ENCODE assay signal across 15 cellular contexts in genomic region chr10:35178305-35178704, GRCh38. TPM values are rescaled to one million over a fixed set of nuclear protein-coding genes. Genes with fewer than 3 reads are reported as not detected.
A peak's percentile ranks its signal among the peaks of the same experiment; 100 is the strongest.
DNase-seq lines count a peak whose midpoint lies in the region; ATAC-seq and TF ChIP-seq lines count a peak whose summit lies in the region.
"Had no signal": no experiment of that assay in that cellular context is flagged by ENCODE, and none has a peak within 500 bp of the region (broad histone marks: within the 10 kb centered on the region; RNA-seq: fewer than 3 reads in every experiment).

No MANE protein-coding gene starts in this region.

- H3K4me3 Mint-ChIP-seq in T-cell = no peak overlapping the region
- H3K4me3 Mint-ChIP-seq: CD8-positive, alpha-beta memory T cell had no signal

- POLR2A ChIA-PET in T-cell (lab: Charles Lee) = no interaction called here

- no peak for DNase-seq in cardiac muscle cell (ENCODE audit: low read depth in 1 of 2, low spot score in 1 of 2)
- DNase-seq in right atrium auricular region (ENCODE audit: low spot score) = no peak
- no peak for DNase-seq in esophagus muscularis mucosa (ENCODE audit: extremely low spot score)
- DNase-seq in mesendoderm = peak; percentile 36
- no peak for DNase-seq in sigmoid colon
- DNase-seq in Kasumi-1 (lab: John Stamatoyannopoulos, UW) = no peak
- DNase-seq in T-cell = no peak
- DNase-seq: 8988T; AML-193; Caco-2; CD8-positive, alpha-beta memory T cell; GF-D8 had no signal

- 88% methylated on average over 8 of the region's 8 CpGs for WGBS in esophagus muscularis mucosa
- no CpG with 5 or more reads among the region's 8 CpGs for WGBS in mesendoderm (ENCODE audit: extremely low coverage, insufficient coverage, low lambda C conversion rate)
- 93 to 96% methylated on average over 8 of the region's 8 CpGs for WGBS in sigmoid colon, 2 donors

- H3K79me1 ChIP-seq in mesendoderm (ENCODE audit: low read length) = no peaks in the 10 kb centered on the region

- H4K5ac ChIP-seq in mesendoderm (ENCODE audit: low read length) = no peak overlapping the region

- ATAC-seq in T-cell (replicated peaks in 1 of 4) (no peak), HG02642 (IDR thresholded peaks at IDR 0.05; ENCODE audit: poor library complexity, unreplicated experiment) (no peak)
- ATAC-seq: HCT116 had no signal

- H3K27me3 ChIP-seq in cardiac muscle cell (no peaks in the 10 kb centered on the region), right atrium auricular region (no peaks in the 10 kb centered on the region), esophagus muscularis mucosa (peaks cover 0 to 2% (median 0%) of the 10 kb centered on the region in 4 donors), mesendoderm (ENCODE audit: insufficient read depth, low read length, poor library complexity) (no peaks in the 10 kb centered on the region), sigmoid colon (no peaks in the 10 kb centered on the region)
- H3K27me3 ChIP-seq: BLaER1 had no signal

- no peak overlapping the region for H2BK5ac ChIP-seq in mesendoderm (ENCODE audit: low read length)

- H3K4ac ChIP-seq in mesendoderm (ENCODE audit: low read depth, low read length) = no peak overlapping the region

- no peak for TF ChIP-seq POLR2A in esophagus muscularis mucosa (IDR thresholded peaks at IDR 0.05; ENCODE audit: low read depth)
- TF ChIP-seq POLR2A in sigmoid colon (IDR thresholded peaks at IDR 0.05) = no peak

- no peak overlapping the region for H3K18ac ChIP-seq in mesendoderm (ENCODE audit: low read length)

- H3K4me2 ChIP-seq in mesendoderm (ENCODE audit: low read length) = no peak overlapping the region
- H3K4me2 ChIP-seq: BLaER1 had no signal

- H3K27ac Mint-ChIP-seq in T-cell = no peak overlapping the region

- no peak overlapping the region for H3K56ac ChIP-seq in mesendoderm (ENCODE audit: low read length)

- TF ChIP-seq CTCF in cardiac muscle cell (IDR thresholded peaks at IDR 0.05; ENCODE audit: low read depth, low read length) (no peak), right atrium auricular region (IDR thresholded peaks at IDR 0.05) (no peak), esophagus muscularis mucosa (IDR thresholded peaks at IDR 0.05) (no peak), sigmoid colon (IDR thresholded peaks at IDR 0.05) (no peak)

- peak overlapping the region; percentile 83 for H3K27ac ChIP-seq in cardiac muscle cell
- H3K27ac ChIP-seq in right atrium auricular region = no peak overlapping the region
- peak overlapping the region in 3 of 4 donors; percentile 15 to 37 (median 16) for H3K27ac ChIP-seq in esophagus muscularis mucosa (replicated peaks in 1 of 4)
- H3K27ac ChIP-seq in mesendoderm (ENCODE audit: low read depth, low read length) = no peak overlapping the region
- peak overlapping the region in 3 of 4 donors; percentile 23 to 55 (median 27) for H3K27ac ChIP-seq in sigmoid colon
- H3K27ac ChIP-seq: BLaER1 had no signal

- no peak overlapping the region for H3K23ac ChIP-seq in mesendoderm (ENCODE audit: low read length)

- no peak overlapping the region for H4K8ac ChIP-seq in mesendoderm (ENCODE audit: low read depth, low read length)

- no peak overlapping the region for H2BK15ac ChIP-seq in mesendoderm (replicated peaks; ENCODE audit: low read depth)

- H2BK120ac ChIP-seq in mesendoderm (ENCODE audit: low read depth, low read length) = no peak overlapping the region

- H3K4me3 ChIP-seq in cardiac muscle cell (no peak overlapping the region), right atrium auricular region (no peak overlapping the region), esophagus muscularis mucosa (peak overlapping the region in 1 of 4 donors; percentile 23), mesendoderm (ENCODE audit: low read length) (no peak overlapping the region), sigmoid colon (peak overlapping the region in 1 of 4 donors; percentile 8)
- H3K4me3 ChIP-seq: BLaER1 had no signal

- H3K4me1 ChIP-seq in cardiac muscle cell (ENCODE audit: low read depth) (peaks cover 45% of the 10 kb centered on the region), right atrium auricular region (no peaks in the 10 kb centered on the region), esophagus muscularis mucosa (peaks cover 0 to 6% (median 3%) of the 10 kb centered on the region in 4 donors), mesendoderm (ENCODE audit: control insufficient read depth, low read depth, low read length) (no peaks in the 10 kb centered on the region), sigmoid colon (peaks cover 0 to 7% (median 3%) of the 10 kb centered on the region in 4 donors)
- H3K4me1 ChIP-seq: BLaER1, Caco-2 had no signal

- no peaks in the 10 kb centered on the region for H3K4me1 Mint-ChIP-seq in T-cell
- H3K4me1 Mint-ChIP-seq: CD8-positive, alpha-beta memory T cell had no signal

- H3K36me3 ChIP-seq in cardiac muscle cell (peaks cover 17% of the 10 kb centered on the region), right atrium auricular region (no peaks in the 10 kb centered on the region), esophagus muscularis mucosa (no peaks in the 10 kb centered on the region), mesendoderm (ENCODE audit: control insufficient read depth, insufficient read depth, low read length) (no peaks in the 10 kb centered on the region), sigmoid colon (peaks cover 0 to 5% (median 0%) of the 10 kb centered on the region in 4 donors)
- H3K36me3 ChIP-seq: BLaER1 had no signal

- H3K27me3 Mint-ChIP-seq in T-cell = no peaks in the 10 kb centered on the region
- H3K27me3 Mint-ChIP-seq: CD8-positive, alpha-beta memory T cell had no signal

- no peak for TF ChIP-seq EP300 in esophagus muscularis mucosa (IDR thresholded peaks at IDR 0.05)
- no peak for TF ChIP-seq EP300 in sigmoid colon (IDR thresholded peaks at IDR 0.05)

- no peaks in the 10 kb centered on the region for H3K9me3 Mint-ChIP-seq in T-cell
- H3K9me3 Mint-ChIP-seq: CD8-positive, alpha-beta memory T cell had no signal

- no peak overlapping the region for H3K9ac ChIP-seq in mesendoderm (ENCODE audit: low read length)
- H3K9ac ChIP-seq: BLaER1 had no signal

- CTCF ChIA-PET in T-cell (lab: Charles Lee) = interaction anchor here in 1 of 2 donors (1.2 kb wide), 1 partner anchor 17 kb away, joined by 4 read pairs; no protein-coding TSS in a partner anchor

- no peak overlapping the region for H2AK5ac ChIP-seq in mesendoderm (ENCODE audit: low read length)

- H3K36me3 Mint-ChIP-seq in T-cell = peaks cover 13% of the 10 kb centered on the region

- H3K9me3 ChIP-seq in cardiac muscle cell (ENCODE audit: low read depth) (no peaks in the 10 kb centered on the region), right atrium auricular region (no peaks in the 10 kb centered on the region), esophagus muscularis mucosa (no peaks in the 10 kb centered on the region), sigmoid colon (no peaks in the 10 kb centered on the region)
- H3K9me3 ChIP-seq: BLaER1, Caco-2 had no signal

- intact Hi-C loops in esophagus muscularis mucosa (cut with DNase I) = no loop called here
- intact Hi-C loops in sigmoid colon (cut with DNase I) = no loop called here

- H3K79me2 ChIP-seq in mesendoderm (ENCODE audit: control insufficient read depth, insufficient read depth, low read length) = no peaks in the 10 kb centered on the region

RNA-seq across cellular contexts. Expression of gene CREM, which starts 51.7 kb away (rescaled TPM):
- total RNA-seq in cardiac muscle cell (415 and 468 TPM in 2 replicates), right atrium auricular region (10 to 100 TPM; 33.4 to 39.9 TPM), esophagus muscularis mucosa (10 to 100 TPM; 25.7 to 65.9 (median 29.5) TPM), sigmoid colon (10 to 100 TPM; 37.5 to 76.0 (median 45.3) TPM), T-cell (10 to 100 TPM; 20.6 to 57.2 (median 26.0) TPM)
- polyA plus RNA-seq in cardiac muscle cell (486 and 570 TPM in 2 replicates), sigmoid colon (10 to 100 TPM; 25.9 to 30.6 (median 29.6) TPM)
- 39.6 TPM for polyA plus RNA-seq in mesendoderm (2013, experiment 1 of 2)
- polyA plus RNA-seq in mesendoderm (2013, experiment 2 of 2) = 39.6 TPM

Comparison
In these comparisons a context has a peak if more than half of its experiments do, and no peak if none do; other contexts are left out.
1. H3K27ac ChIP-seq: peak in cardiac muscle cell (single experiment), esophagus muscularis mucosa (3 of 4) and sigmoid colon (3 of 4); none in right atrium auricular region (0 of 2) and mesendoderm (single experiment).